ENCODE assay signal across 18 cellular contexts in genomic region chr4:127501103-127501502, GRCh38.
DNase-seq lines count a peak whose midpoint lies in the region; ATAC-seq, FAIRE-seq and TF ChIP-seq lines count a peak whose summit lies in the region.
"Had no signal": no experiment of that assay in that cellular context is flagged by ENCODE, and none has a peak within 500 bp of the region (broad histone marks: within the 10 kb centered on the region; RNA-seq: fewer than 3 reads in every experiment).

No MANE protein-coding gene starts in this region.

- H3K4me3 ChIP-seq in choroid plexus epithelial cell (ENCODE audit: low read depth, low read length) (no peak overlapping the region), SJCRH30 (no peak overlapping the region)
- H3K4me3 ChIP-seq in naive thymus-derived CD4-positive, alpha-beta T cell (ENCODE audit: low read length), result no peak overlapping the region
- H3K4me3 ChIP-seq: SK-N-MC had no signal

- no peaks in the 10 kb centered on the region for H3K4me1 Mint-ChIP-seq in naive thymus-derived CD4-positive, alpha-beta T cell
- peaks cover 3% of the 10 kb centered on the region for H3K4me1 Mint-ChIP-seq in endothelial cell (ENCODE audit: unreplicated experiment)
- H3K4me1 Mint-ChIP-seq: activated B cell treated with CpG ODN at 0.5 μM for 24 hours had no signal

- H3K4me1 ChIP-seq in naive thymus-derived CD4-positive, alpha-beta T cell (ENCODE audit: control insufficient read depth in 2 of 2, insufficient read depth in 2 of 2, low read length in 2 of 2), result no peaks in the 10 kb centered on the region
- H3K4me1 ChIP-seq in SJCRH30, result no peaks in the 10 kb centered on the region
- H3K4me1 ChIP-seq: parathyroid adenoma had no signal

- H3K36me3 Mint-ChIP-seq in naive thymus-derived CD4-positive, alpha-beta T cell, result no peaks in the 10 kb centered on the region
- H3K36me3 Mint-ChIP-seq in endothelial cell (ENCODE audit: low read depth, unreplicated experiment), result no peaks in the 10 kb centered on the region

- no peak for DNase-seq in H54 (ENCODE audit: insufficient read length, low spot score)
- DNase-seq in OCI-M1 (lab: John Stamatoyannopoulos, UW), result peak; percentile 50
- peak; percentile 45 for DNase-seq in choroid plexus epithelial cell (ENCODE audit: low read depth)
- no peak for DNase-seq in naive thymus-derived CD4-positive, alpha-beta T cell
- DNase-seq in SJCRH30, result no peak
- DNase-seq in endothelial cell (ENCODE audit: low spot score), result no peak
- no peak for DNase-seq in activated T-cell treated with anti-CD3 and anti-CD28 coated beads for 4 hours
- DNase-seq: activated B cell treated with CpG ODN at 0.5 μM for 24 hours, BE2C, dermis blood vessel endothelial cell, DMS53, NCI-H2029, NCI-H748 treated with DMSO at 0.1 percent for 48 hours, trophoblast cell had no signal

- TF ChIP-seq POLR2A in H54 (IDR thresholded peaks at IDR 0.05; ENCODE audit: low read depth, low read length), result no peak

- intact Hi-C loops in naive thymus-derived CD4-positive, alpha-beta T cell (cut with micrococcal nuclease), result no loop called here

- no peak overlapping the region for H3K4me3 Mint-ChIP-seq in naive thymus-derived CD4-positive, alpha-beta T cell
- H3K4me3 Mint-ChIP-seq in endothelial cell (ENCODE audit: unreplicated experiment), result no peak overlapping the region
- H3K4me3 Mint-ChIP-seq: activated B cell treated with CpG ODN at 0.5 μM for 24 hours had no signal

- no peak overlapping the region for H3K27ac Mint-ChIP-seq in naive thymus-derived CD4-positive, alpha-beta T cell
- H3K27ac Mint-ChIP-seq in endothelial cell (ENCODE audit: unreplicated experiment), result no peak overlapping the region
- H3K27ac Mint-ChIP-seq: activated B cell treated with CpG ODN at 0.5 μM for 24 hours had no signal

- H3K27me3 Mint-ChIP-seq in naive thymus-derived CD4-positive, alpha-beta T cell, result peaks cover 0 to 21% (median 8%) of the 10 kb centered on the region in 5 donors
- no peaks in the 10 kb centered on the region for H3K27me3 Mint-ChIP-seq in endothelial cell (ENCODE audit: unreplicated experiment)
- H3K27me3 Mint-ChIP-seq: activated B cell treated with CpG ODN at 0.5 μM for 24 hours had no signal

- FAIRE-seq in H54 (lab: Jason Lieb, UNC), result peak; percentile 6

- TF ChIP-seq CTCF in choroid plexus epithelial cell (conservative IDR thresholded peaks at IDR 0.05; ENCODE audit: low read depth, low read length) (no peak), endothelial cell (IDR thresholded peaks at IDR 0.05; ENCODE audit: unreplicated experiment) (no peak)

- no peak overlapping the region for H3K27ac ChIP-seq in naive thymus-derived CD4-positive, alpha-beta T cell (ENCODE audit: low read depth, low read length)
- H3K27ac ChIP-seq in SJCRH30, result no peak overlapping the region
- H3K27ac ChIP-seq: parathyroid adenoma, SK-N-MC had no signal

- no peaks in the 10 kb centered on the region for H3K9me3 ChIP-seq in naive thymus-derived CD4-positive, alpha-beta T cell (ENCODE audit: control insufficient read depth in 2 of 3, low read length in 3 of 3)
- no peaks in the 10 kb centered on the region for H3K9me3 ChIP-seq in SJCRH30 (replicated peaks)
- H3K9me3 ChIP-seq: BE2C had no signal

- CTCF ChIA-PET in naive thymus-derived CD4-positive, alpha-beta T cell (lab: Charles Lee), result no interaction called here

- peak; percentile 44 for ATAC-seq in naive thymus-derived CD4-positive, alpha-beta T cell
- ATAC-seq in GM21423 (IDR thresholded peaks at IDR 0.05; ENCODE audit: unreplicated experiment), result no peak
- ATAC-seq: HCT116 had no signal

- POLR2A ChIA-PET in naive thymus-derived CD4-positive, alpha-beta T cell (lab: Charles Lee), result no interaction called here

- peaks cover 0 to 3% (median 0%) of the 10 kb centered on the region in 11 donors for H3K9me3 Mint-ChIP-seq in naive thymus-derived CD4-positive, alpha-beta T cell
- no peaks in the 10 kb centered on the region for H3K9me3 Mint-ChIP-seq in endothelial cell (ENCODE audit: unreplicated experiment)
- H3K9me3 Mint-ChIP-seq: activated B cell treated with CpG ODN at 0.5 μM for 24 hours had no signal

- H3K27me3 ChIP-seq in naive thymus-derived CD4-positive, alpha-beta T cell (ENCODE audit: control insufficient read depth in 2 of 2, insufficient read depth in 2 of 2, low read length in 2 of 2), result no peaks in the 10 kb centered on the region
- no peaks in the 10 kb centered on the region for H3K27me3 ChIP-seq in SJCRH30
- H3K27me3 ChIP-seq: BE2C had no signal

- no peaks in the 10 kb centered on the region for H3K36me3 ChIP-seq in naive thymus-derived CD4-positive, alpha-beta T cell (ENCODE audit: control insufficient read depth in 2 of 3, insufficient read depth in 3 of 3, low read length in 3 of 3)
- H3K36me3 ChIP-seq in SJCRH30, result no peaks in the 10 kb centered on the region
- H3K36me3 ChIP-seq: BE2C had no signal

Comparison
In these comparisons a context has a peak if more than half of its experiments do, and no peak if none do; other contexts are left out.
1. DNase-seq: peak in OCI-M1 (single experiment) and choroid plexus epithelial cell (single experiment); none in H54 (single experiment), naive thymus-derived CD4-positive, alpha-beta T cell (0 of 9), SJCRH30 (0 of 2), endothelial cell (single experiment) and activated T-cell treated with anti-CD3 and anti-CD28 coated beads for 4 hours (single experiment).